Comparison of ENCODE assay signal across 22 cellular contexts in the genomic region with DNA sequence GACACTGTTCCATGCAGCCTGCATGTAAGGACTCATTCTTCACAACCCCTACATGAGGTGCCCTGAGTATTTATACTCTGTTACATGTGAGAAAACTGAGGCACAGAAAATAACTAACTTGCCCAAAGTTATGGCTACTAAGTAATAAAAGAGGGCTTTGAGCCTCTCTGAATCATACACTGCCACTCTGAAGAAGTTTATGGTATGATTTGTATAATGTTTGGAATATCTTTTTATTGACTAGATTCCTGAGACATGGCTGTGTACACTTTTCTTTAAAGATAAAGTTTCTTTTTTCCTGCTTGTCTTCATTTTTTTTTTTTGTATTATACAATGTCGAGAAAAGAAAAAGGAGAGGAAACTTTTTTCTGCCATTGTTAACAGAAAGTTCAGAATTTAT.
"Had no signal": no experiment of that assay in that cellular context is flagged by ENCODE, and none has a peak within 500 bp of the region (broad histone marks: within the 10 kb centered on the region; RNA-seq: fewer than 3 reads in every experiment).

No MANE protein-coding gene starts in this region.

- H3K4me3 ChIP-seq: SJCRH30 had no signal

- ATAC-seq: Panc1, PC-3, Right ventricle myocardium inferior, SK-N-SH treated with all-trans-retinoic acid at 6 μM for 48 hours had no signal

- H3K4me1 ChIP-seq: SJCRH30 had no signal

- H3K27ac ChIP-seq: HL-60, SJCRH30 had no signal

- DNase-seq: KBM-7; NCI-H1092 treated with DMSO at 0.1 percent for 48 hours; NCI-H1436; NCI-H187; NCI-H2029; NCI-H2081 treated with DMSO at 0.1 percent for 48 hours; NCI-H2171; NCI-H226; NCI-H446; NCI-H510A; NCI-H524 treated with DMSO at 0.1 percent for 48 hours; NCI-H69; NCI-H774; NK-92 treated with Interleukin-12 subunit alpha and Interleukin-12 subunit beta, amount 100 ng/mL, for 24 hours; PC-3; SHP77 treated with DMSO at 0.1 percent for 48 hours; SJCRH30 had no signal

- H3K9me3 ChIP-seq: SJCRH30 had no signal

- H3K36me3 ChIP-seq: SJCRH30 had no signal

- H3K27me3 ChIP-seq: SJCRH30 had no signal

- FAIRE-seq: HTR-8/SVneo had no signal
